In genomic region chr5:146718628-146719027, GRCh38 we compare ENCODE assay signal across 19 cellular contexts.
"Had no signal": no experiment of that assay in that cellular context is flagged by ENCODE, and none has a peak within 500 bp of the region (broad histone marks: within the 10 kb centered on the region; RNA-seq: fewer than 3 reads in every experiment).

No MANE protein-coding gene starts in this region.

- H3K4me1 ChIP-seq: spleen, transverse colon, vagina had no signal

- H3K9me3 Mint-ChIP-seq: activated CD8-positive, alpha-beta T cell treated with anti-CD3 and anti-CD28 coated beads for 36 hours; activated naive CD8-positive, alpha-beta T cell treated with anti-CD3 and anti-CD28 coated beads for 36 hours; activated T-helper 17 cell treated with anti-CD3 and anti-CD28 coated beads, Interleukin-2, amount 50 U/mL, for 72 hours; immature natural killer cell had no signal

- H3K27me3 ChIP-seq: dorsolateral prefrontal cortex, sigmoid colon, spleen, transverse colon, vagina had no signal

- H3K4me3 ChIP-seq: dorsolateral prefrontal cortex, sigmoid colon, spleen, transverse colon, vagina had no signal

- ATAC-seq: activated CD8-positive, alpha-beta T cell treated with anti-CD3 and anti-CD28 coated beads for 36 hours; activated T-helper 17 cell treated with anti-CD3 and anti-CD28 coated beads, Interleukin-2, amount 50 U/mL, for 72 hours; naive thymus-derived CD4-positive, alpha-beta T cell had no signal

- H3K27me3 Mint-ChIP-seq: activated CD8-positive, alpha-beta T cell treated with anti-CD3 and anti-CD28 coated beads for 36 hours; activated naive CD8-positive, alpha-beta T cell treated with anti-CD3 and anti-CD28 coated beads for 36 hours; activated T-helper 17 cell treated with anti-CD3 and anti-CD28 coated beads, Interleukin-2, amount 50 U/mL, for 72 hours had no signal

- H3K36me3 Mint-ChIP-seq: activated naive CD8-positive, alpha-beta T cell treated with anti-CD3 and anti-CD28 coated beads for 36 hours; immature natural killer cell; memory B cell had no signal

- H3K4me3 Mint-ChIP-seq: activated CD4-positive, alpha-beta T cell treated with anti-CD3 and anti-CD28 coated beads, Interleukin-2, amount 10 ng/mL, durations not matched to agents 24 days and 14 days; activated CD8-positive, alpha-beta T cell treated with anti-CD3 and anti-CD28 coated beads for 36 hours; activated naive CD8-positive, alpha-beta T cell treated with anti-CD3 and anti-CD28 coated beads for 36 hours; activated T-helper 17 cell treated with anti-CD3 and anti-CD28 coated beads, Interleukin-2, amount 50 U/mL, for 72 hours; immature natural killer cell; memory B cell; naive thymus-derived CD4-positive, alpha-beta T cell had no signal

- DNase-seq: activated CD4-positive, alpha-beta T cell treated with anti-CD3 and anti-CD28 coated beads, Interleukin-2, amount 10 ng/mL, durations not matched to agents 24 days and 14 days; activated CD8-positive, alpha-beta T cell treated with anti-CD3 and anti-CD28 coated beads for 36 hours; activated naive CD4-positive, alpha-beta T cell; activated naive CD8-positive, alpha-beta T cell treated with anti-CD3 and anti-CD28 coated beads for 36 hours; activated T-cell treated with anti-CD3 and anti-CD28 coated beads, Interleukin-2, amount 50 U/mL, for 1 hour; amniotic stem cell; dorsolateral prefrontal cortex; erythroblast; immature natural killer cell; naive thymus-derived CD4-positive, alpha-beta T cell; sigmoid colon; spleen; stimulated activated CD4-positive, alpha-beta T cell treated with anti-CD3 and anti-CD28 coated beads, Interleukin-4, amount 100 ng/mL, for 4 hours; stimulated activated naive CD4-positive, alpha-beta T cell treated with Interleukin-2 at 50 U/mL for 16 hours; T1000; transverse colon had no signal

- H3K4me1 Mint-ChIP-seq: activated CD4-positive, alpha-beta T cell treated with anti-CD3 and anti-CD28 coated beads, Interleukin-2, amount 10 ng/mL, durations not matched to agents 24 days and 14 days; activated naive CD8-positive, alpha-beta T cell treated with anti-CD3 and anti-CD28 coated beads for 36 hours; activated T-helper 17 cell treated with anti-CD3 and anti-CD28 coated beads, Interleukin-2, amount 50 U/mL, for 72 hours; memory B cell; naive thymus-derived CD4-positive, alpha-beta T cell had no signal

- H3K27ac ChIP-seq: sigmoid colon, spleen, transverse colon, vagina had no signal

- H3K27ac Mint-ChIP-seq: activated CD4-positive, alpha-beta T cell treated with anti-CD3 and anti-CD28 coated beads, Interleukin-2, amount 10 ng/mL, durations not matched to agents 24 days and 14 days; activated CD8-positive, alpha-beta T cell treated with anti-CD3 and anti-CD28 coated beads for 36 hours; activated naive CD8-positive, alpha-beta T cell treated with anti-CD3 and anti-CD28 coated beads for 36 hours; activated T-helper 17 cell treated with anti-CD3 and anti-CD28 coated beads, Interleukin-2, amount 50 U/mL, for 72 hours; immature natural killer cell; memory B cell; naive thymus-derived CD4-positive, alpha-beta T cell had no signal
